Comparison of ENCODE assay signal across 1 cellular context in the genomic region with DNA sequence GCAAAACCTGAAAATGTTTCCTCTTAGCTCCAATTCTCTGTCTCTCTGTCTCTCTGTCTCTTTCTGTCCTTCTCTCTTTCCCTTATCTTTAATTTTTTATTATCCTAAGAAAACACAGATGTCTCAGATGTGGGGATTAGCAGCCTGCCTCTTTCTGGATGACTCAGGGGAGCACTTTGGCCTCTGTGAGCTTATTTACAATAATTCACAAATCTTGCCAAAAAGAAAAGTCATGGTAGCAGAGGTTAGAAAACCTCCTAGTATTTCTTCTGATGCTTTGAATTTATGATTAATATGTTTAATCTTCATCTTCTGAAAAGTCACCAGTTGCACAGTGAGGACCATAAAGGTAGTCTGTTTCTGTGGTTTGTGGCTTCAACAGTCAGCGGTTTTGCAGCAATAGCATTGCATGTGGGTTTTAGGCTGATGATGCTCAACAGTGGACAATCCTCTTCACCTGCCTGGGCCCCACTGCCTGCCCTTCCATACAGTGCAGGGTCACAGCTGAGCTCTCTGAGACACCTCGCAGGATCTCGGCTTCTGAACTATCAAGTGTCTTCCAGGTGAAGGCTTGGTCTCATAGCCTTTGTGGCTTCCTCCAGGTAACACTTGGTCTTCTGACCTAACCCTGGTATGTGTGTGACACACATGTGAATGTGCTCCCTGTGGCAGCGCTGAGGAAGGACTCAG.
TF ChIP-seq lines count a peak whose summit lies in the region.

No MANE protein-coding gene starts in this region.

TF ChIP-seq in GM12878, 131 proteins besides CTCF, POLR2A, EP300 and RAD21:
- 0 out of 2 replicates have a peak, but pooled peaks have one; percentile 34 for TF ChIP-seq MTA2 (IDR thresholded peaks at IDR 0.05; ENCODE audit: low read depth)
- TF ChIP-seq NFIC (IDR thresholded peaks at IDR 0.05; ENCODE audit: low read depth, low read length): peak; percentile 46; the same call in 1 of the 2 replicates
- 0 out of 2 replicates have a peak, but pooled peaks have one; percentile 27 for TF ChIP-seq ATF7 (IDR thresholded peaks at IDR 0.05; ENCODE audit: low read depth)
- TF ChIP-seq TCF12 (IDR thresholded peaks at IDR 0.05; ENCODE audit: low read depth, low read length): 0 out of 2 replicates have a peak, but pooled peaks have one; percentile 24
- TF ChIP-seq NBN (IDR thresholded peaks at IDR 0.05): peak; percentile 73; the same call in 1 of the 2 replicates
- TF ChIP-seq RUNX3 (IDR thresholded peaks at IDR 0.05; ENCODE audit: low read length): peak; percentile 87
- TF ChIP-seq JUNB (IDR thresholded peaks at IDR 0.05): peak; percentile 35; the same call in 1 of the 2 replicates
- peak; percentile 29 to 58; a peak in 2 of 4 replicates for TF ChIP-seq IKZF2 (IDR thresholded peaks at IDR 0.05)
- TF ChIP-seq CBFB (IDR thresholded peaks at IDR 0.05; ENCODE audit: low read depth): peak; percentile 93
- peak; percentile 52 for TF ChIP-seq SKIL (IDR thresholded peaks at IDR 0.05; ENCODE audit: low read depth, poor library complexity, severe bottlenecking)
- peak in 1 of 2 experiments; percentile 23; a peak in 1 of 4 replicates for TF ChIP-seq ETV6 (conservative IDR thresholded peaks at IDR 0.05 in 1 of 2, IDR thresholded peaks at IDR 0.05 in 1 of 2; ENCODE audit: borderline replicate concordance in 1 of 2, low read depth in 1 of 2)
- peak in 1 of 2 experiments; percentile 49; a peak in 1 of 4 replicates for TF ChIP-seq BHLHE40 (IDR thresholded peaks at IDR 0.05; ENCODE audit: borderline replicate concordance in 1 of 2, low read depth in 2 of 2, low read length in 1 of 2)
- peak; percentile 49 for TF ChIP-seq NR2F1 (conservative IDR thresholded peaks at IDR 0.05)
- TF ChIP-seq, protein P1, sequence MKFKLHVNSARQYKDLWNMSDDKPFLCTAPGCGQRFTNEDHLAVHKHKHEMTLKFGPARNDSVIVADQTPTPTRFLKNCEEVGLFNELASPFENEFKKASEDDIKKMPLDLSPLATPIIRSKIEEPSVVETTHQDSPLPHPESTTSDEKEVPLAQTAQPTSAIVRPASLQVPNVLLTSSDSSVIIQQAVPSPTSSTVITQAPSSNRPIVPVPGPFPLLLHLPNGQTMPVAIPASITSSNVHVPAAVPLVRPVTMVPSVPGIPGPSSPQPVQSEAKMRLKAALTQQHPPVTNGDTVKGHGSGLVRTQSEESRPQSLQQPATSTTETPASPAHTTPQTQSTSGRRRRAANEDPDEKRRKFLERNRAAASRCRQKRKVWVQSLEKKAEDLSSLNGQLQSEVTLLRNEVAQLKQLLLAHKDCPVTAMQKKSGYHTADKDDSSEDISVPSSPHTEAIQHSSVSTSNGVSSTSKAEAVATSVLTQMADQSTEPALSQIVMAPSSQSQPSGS (IDR thresholded peaks at IDR 0.05; ENCODE audit: low read length): 0 out of 2 replicates have a peak, but pooled peaks have one; percentile 20
- TF ChIP-seq MEF2B (IDR thresholded peaks at IDR 0.05; ENCODE audit: partially characterized antibody, poor library complexity, severe bottlenecking): peak; percentile 30
- TF ChIP-seq, protein P2, sequence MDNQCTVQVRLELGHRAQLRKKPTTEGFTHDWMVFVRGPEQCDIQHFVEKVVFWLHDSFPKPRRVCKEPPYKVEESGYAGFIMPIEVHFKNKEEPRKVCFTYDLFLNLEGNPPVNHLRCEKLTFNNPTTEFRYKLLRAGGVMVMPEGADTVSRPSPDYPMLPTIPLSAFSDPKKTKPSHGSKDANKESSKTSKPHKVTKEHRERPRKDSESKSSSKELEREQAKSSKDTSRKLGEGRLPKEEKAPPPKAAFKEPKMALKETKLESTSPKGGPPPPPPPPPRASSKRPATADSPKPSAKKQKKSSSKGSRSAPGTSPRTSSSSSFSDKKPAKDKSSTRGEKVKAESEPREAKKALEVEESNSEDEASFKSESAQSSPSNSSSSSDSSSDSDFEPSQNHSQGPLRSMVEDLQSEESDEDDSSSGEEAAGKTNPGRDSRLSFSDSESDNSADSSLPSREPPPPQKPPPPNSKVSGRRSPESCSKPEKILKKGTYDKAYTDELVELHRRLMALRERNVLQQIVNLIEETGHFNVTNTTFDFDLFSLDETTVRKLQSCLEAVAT (IDR thresholded peaks at IDR 0.05): peak; percentile 86
- TF ChIP-seq EED (IDR thresholded peaks at IDR 0.05; ENCODE audit: low read depth): peak; percentile 47; the same call in 1 of the 2 replicates
